In genomic region chr3:10368512-10368911, GRCh38 we compare ENCODE assay signal across 14 cellular contexts. TPM values are rescaled to one million over a fixed set of nuclear protein-coding genes. Genes with fewer than 3 reads are reported as not detected.
DNase-seq lines count a peak whose midpoint lies in the region; ATAC-seq, FAIRE-seq and TF ChIP-seq lines count a peak whose summit lies in the region.
"Had no signal": no experiment of that assay in that cellular context is flagged by ENCODE, and none has a peak within 500 bp of the region (broad histone marks: within the 10 kb centered on the region; RNA-seq: fewer than 3 reads in every experiment).

No MANE protein-coding gene starts in this region.

- H3K79me2 ChIP-seq in HepG2 (ENCODE audit: insufficient read depth, low read length), result no peaks in the 10 kb centered on the region
- H3K79me2 ChIP-seq in K562 (ENCODE audit: control insufficient read depth, insufficient read depth, low read length), result no peaks in the 10 kb centered on the region

- no peak overlapping the region for H3K4me3 ChIP-seq in HepG2 (replicated peaks in 1 of 3; ENCODE audit: insufficient read depth in 1 of 3, low read depth in 2 of 3, low read length in 3 of 3)
- H3K4me3 ChIP-seq in right lobe of liver, result no peak overlapping the region
- H3K4me3 ChIP-seq in HEK293 (ENCODE audit: low read depth, low read length), result no peak overlapping the region
- H3K4me3 ChIP-seq in K562, result no peak overlapping the region

- CTCF ChIA-PET in HepG2 (lab: Yijun Ruan, JAX; ENCODE audit: low intra/inter-chr PET ratio, low total read pairs), result no interaction called here
- CTCF ChIA-PET in HEK293 (lab: Yijun Ruan, JAX), result interaction anchor here (0.7 kb wide), 1 partner anchor 12 kb away, joined by 3 read pairs; no protein-coding TSS in a partner anchor
- CTCF ChIA-PET in K562 (lab: Yijun Ruan, JAX; ENCODE audit: low intra/inter-chr PET ratio), result no interaction called here

- no peak for TF ChIP-seq CTCF in HepG2 (CRISPR knock-in tag; IDR thresholded peaks at IDR 0.05)
- TF ChIP-seq CTCF in right lobe of liver (IDR thresholded peaks at IDR 0.05), result no peak
- TF ChIP-seq CTCF in HEK293 (tag by site-specific recombination; IDR thresholded peaks at IDR 0.05), result no peak
- no peak for TF ChIP-seq CTCF in K562 (IDR thresholded peaks at IDR 0.05 in 2 of 3, conservative IDR thresholded peaks at IDR 0.05 in 1 of 3; ENCODE audit: insufficient read depth in 2 of 3, low read depth in 1 of 3, low read length in 3 of 3)

- BruUV-seq in HepG2 (replicated peaks; lab: Mats Ljungman, UMichigan) (no TSS peak), K562 (replicated peaks; lab: Mats Ljungman, UMichigan) (no TSS peak)

- H3K27ac ChIP-seq in HepG2 (ENCODE audit: extremely low read length, insufficient read depth, low read length) (no peak overlapping the region), right lobe of liver (no peak overlapping the region), HEK293 (ENCODE audit: extremely low read depth, low read depth, low read length) (no peak overlapping the region), K562 (ENCODE audit: extremely low read depth, low read depth, low read length) (no peak overlapping the region)

- no peaks in the 10 kb centered on the region for H3K9me1 ChIP-seq in K562 (ENCODE audit: control insufficient read depth, insufficient read depth, low read length)

- in situ Hi-C loops in HepG2 (cut with HindIII; ENCODE audit: extremely low pct_ligation_motif_present, low pct_unique_long_range_greater_than_20kb) (no loop called here), K562 (cut with MboI) (no loop called here)

- TF ChIP-seq RAD21 in HepG2 (CRISPR knock-in tag; IDR thresholded peaks at IDR 0.05), result no peak
- TF ChIP-seq RAD21 in K562 (CRISPR knock-in tag; conservative IDR thresholded peaks at IDR 0.05 in 1 of 2, IDR thresholded peaks at IDR 0.05 in 1 of 2), result no peak

- H3K27me3 ChIP-seq in HepG2 (ENCODE audit: control insufficient read depth in 1 of 2, insufficient read depth in 2 of 2, low read length in 2 of 2), result no peaks in the 10 kb centered on the region; a peak in 1 of 5 replicates
- H3K27me3 ChIP-seq in right lobe of liver, result no peaks in the 10 kb centered on the region
- H3K27me3 ChIP-seq in K562 (ENCODE audit: control insufficient read depth in 2 of 2, insufficient read depth in 2 of 2, low read length in 2 of 2), result peaks cover 0 to 21% of the 10 kb centered on the region in 2 experiments; a peak in 4 of 5 replicates
- H3K27me3 ChIP-seq: BE2C had no signal

- H3K9me3 ChIP-seq in HepG2 (ENCODE audit: low read length) (no peaks in the 10 kb centered on the region), right lobe of liver (no peaks in the 10 kb centered on the region), HEK293 (ENCODE audit: control insufficient read depth, insufficient read depth, low read depth, low read length) (no peaks in the 10 kb centered on the region), K562 (replicated peaks; ENCODE audit: control insufficient read depth, insufficient read depth, low read depth, low read length) (no peaks in the 10 kb centered on the region)
- H3K9me3 ChIP-seq: BE2C had no signal

- TF ChIP-seq EP300 in HepG2 (IDR thresholded peaks at IDR 0.05; ENCODE audit: low read depth in 2 of 2, low read length in 2 of 2) (no peak), HepG2 (CRISPR knock-in tag; IDR thresholded peaks at IDR 0.05; ENCODE audit: borderline replicate concordance) (no peak), K562 (IDR thresholded peaks at IDR 0.05; ENCODE audit: low read length) (no peak)

- H2AFZ ChIP-seq in HepG2 (ENCODE audit: low read length) (no peak overlapping the region), K562 (ENCODE audit: low read depth, low read length) (no peak overlapping the region)

- H3K9ac ChIP-seq in HepG2 (ENCODE audit: insufficient read depth, low read depth, low read length) (no peak overlapping the region), K562 (ENCODE audit: insufficient read depth in 1 of 2, low read depth in 2 of 2, low read length in 2 of 2) (no peak overlapping the region)

- TF ChIP-seq POLR2A in HepG2 (IDR thresholded peaks at IDR 0.05; ENCODE audit: insufficient read depth in 1 of 2, low read depth in 2 of 2, low read length in 2 of 2) (no peak), right lobe of liver (IDR thresholded peaks at IDR 0.05) (no peak), K562 (conservative IDR thresholded peaks at IDR 0.05) (no peak)

- ATAC-seq in HepG2, result no peak
- ATAC-seq in right lobe of liver, result no peak
- ATAC-seq in K562, result no peak
- no peak for ATAC-seq in HG02798 (IDR thresholded peaks at IDR 0.05; ENCODE audit: poor library complexity, unreplicated experiment)

- intact Hi-C loops in HepG2 (cut with micrococcal nuclease; ENCODE audit: unreplicated experiment), result no loop called here
- intact Hi-C loops in right lobe of liver (cut with DNase I), result no loop called here
- intact Hi-C loops in K562 (cut with micrococcal nuclease), result no loop called here

- no peaks in the 10 kb centered on the region for H4K20me1 ChIP-seq in HepG2 (ENCODE audit: insufficient read depth, low read length)
- peaks cover 7% of the 10 kb centered on the region; the same call in 1 of the 2 replicates for H4K20me1 ChIP-seq in K562 (replicated peaks; ENCODE audit: control insufficient read depth, insufficient read depth, low read length)

- H3K36me3 ChIP-seq in HepG2 (replicated peaks in 1 of 2; ENCODE audit: control insufficient read depth in 1 of 2, insufficient read depth in 2 of 2, low read length in 2 of 2), result no peaks in the 10 kb centered on the region; a peak in 1 of 5 replicates
- H3K36me3 ChIP-seq in right lobe of liver, result peaks cover 0 to 27% (median 13%) of the 10 kb centered on the region in 4 donors
- no peaks in the 10 kb centered on the region for H3K36me3 ChIP-seq in HEK293 (ENCODE audit: control insufficient read depth in 2 of 2, insufficient read depth in 1 of 2, low read length in 2 of 2)
- H3K36me3 ChIP-seq in K562 (ENCODE audit: control insufficient read depth, insufficient read depth, low read length), result no peaks in the 10 kb centered on the region
- H3K36me3 ChIP-seq: BE2C had no signal

- H3K4me2 ChIP-seq in HepG2 (ENCODE audit: low read depth, low read length) (no peak overlapping the region), K562 (ENCODE audit: insufficient read depth, low read length) (no peak overlapping the region)

- FAIRE-seq in HepG2 (lab: Jason Lieb, UNC), result no peak
- FAIRE-seq in K562 (lab: Jason Lieb, UNC), result no peak
- peak; percentile 91 for FAIRE-seq in urothelium cell line (lab: Jason Lieb, UNC)

- 66% methylated on average over 2 of the region's 2 CpGs for WGBS in HepG2 (ENCODE audit: low lambda C conversion rate)
- WGBS in right lobe of liver (ENCODE audit: insufficient coverage, low coverage, low lambda C conversion rate, missing lambda C conversion rate), result 93% methylated on average over 2 of the region's 2 CpGs
- 3% methylated on average over 2 of the region's 2 CpGs for WGBS in K562 (ENCODE audit: insufficient coverage, low coverage, missing lambda C conversion rate)

- POLR2A ChIA-PET in HepG2 (lab: Yijun Ruan, JAX) (no interaction called here), HEK293 (lab: Yijun Ruan, JAX) (no interaction called here), K562 (lab: Yijun Ruan, JAX) (no interaction called here)

- H3K4me1 ChIP-seq in HepG2 (ENCODE audit: insufficient read depth, low read length) (no peaks in the 10 kb centered on the region), right lobe of liver (no peaks in the 10 kb centered on the region), HEK293 (ENCODE audit: control insufficient read depth, insufficient read depth, low read length) (no peaks in the 10 kb centered on the region), K562 (replicated peaks in 1 of 2; ENCODE audit: control insufficient read depth in 2 of 2, insufficient read depth in 2 of 2, low read length in 2 of 2) (peaks cover 8 to 11% of the 10 kb centered on the region in 2 experiments; a peak in 3 of 5 replicates)
- H3K4me1 ChIP-seq: BE2C had no signal

- DNase-seq in HepG2 (ENCODE audit: low spot score) (no peak), right lobe of liver (no peak), K562 (ENCODE audit: extremely low read depth in 1 of 4, low spot score in 3 of 4) (no peak), urothelium cell line (ENCODE audit: low spot score) (no peak), NCI-H2107 (lab: John Stamatoyannopoulos, UW) (no peak)
- DNase-seq: BE2C; CD4-positive, alpha-beta memory T cell; DMS153; DMS79 treated with DMSO at 0.1 percent for 48 hours; GF-D8; GOT3; H9 had no signal

RNA-seq across cellular contexts. Expression of gene SEC13, which starts 47.6 kb away (rescaled TPM):
- total RNA-seq in HepG2 (2016; rRNA removed; fragmentation: Illumina TruSeq; extraction: Trizol), result 391 and 418 TPM in 2 replicates
- total RNA-seq in HepG2 (2016; cell fraction: cytosol; rRNA removed; fragmentation: Illumina TruSeq; extraction: Trizol; ENCODE audit: low read depth), result 232 and 239 TPM in 2 replicates
- total RNA-seq in HepG2 (2016; cell fraction: insoluble cytoplasmic fraction; rRNA removed; fragmentation: Illumina TruSeq; extraction: Trizol), result 366 and 400 TPM in 2 replicates
- total RNA-seq in HepG2 (2016; cell fraction: membrane; rRNA removed; fragmentation: Illumina TruSeq; extraction: Trizol), result 335 TPM in 2 replicates
- 176 and 181 TPM in 2 replicates for total RNA-seq in HepG2 (2016; cell fraction: nucleus; rRNA removed; fragmentation: Illumina TruSeq; extraction: Trizol)
- polyA plus RNA-seq in HepG2 (2011; rRNA removed), result 266 and 288 TPM in 2 replicates
- polyA plus RNA-seq in HepG2 (2011; cell fraction: cytosol; rRNA removed), result 264 and 374 TPM in 2 replicates
- polyA plus RNA-seq in HepG2 (2011; cell fraction: nucleus; rRNA removed), result 204 and 219 TPM in 2 replicates
- polyA plus RNA-seq in HepG2 (2012), result 224 and 231 TPM in 2 replicates
- polyA plus RNA-seq in HepG2 (2016; cell fraction: cytosol; fragmentation: Illumina TruSeq; extraction: Trizol; ENCODE audit: low read depth), result 171 and 195 TPM in 2 replicates
- polyA plus RNA-seq in HepG2 (2016; cell fraction: insoluble cytoplasmic fraction; fragmentation: Illumina TruSeq; extraction: Trizol; ENCODE audit: low read depth), result 327 and 374 TPM in 2 replicates
- polyA plus RNA-seq in HepG2 (2016; cell fraction: membrane; fragmentation: Illumina TruSeq; extraction: Trizol; ENCODE audit: low read depth), result 204 and 212 TPM in 2 replicates
- 222 and 239 TPM in 2 replicates for polyA plus RNA-seq in HepG2 (2016; cell fraction: nucleus; fragmentation: Illumina TruSeq; extraction: Trizol; ENCODE audit: insufficient read depth, low read depth)
- polyA minus RNA-seq in HepG2 (2011; rRNA and poly(A)+ RNA removed; ENCODE audit: low replicate concordance), result 289 and 526 TPM in 2 replicates
- 174 and 198 TPM in 2 replicates for polyA minus RNA-seq in HepG2 (2011; cell fraction: cytosol; rRNA and poly(A)+ RNA removed)
- polyA minus RNA-seq in HepG2 (2011; cell fraction: nucleus; rRNA and poly(A)+ RNA removed), result 192 and 208 TPM in 2 replicates
- total RNA-seq in right lobe of liver, result 10 to 100 TPM; 49.1 to 74.7 (median 64.4) TPM
- 285 and 425 TPM in 2 replicates for total RNA-seq in K562 (2011; cell fraction: chromatin; rRNA removed; ENCODE audit: low replicate concordance)
- 250 and 265 TPM in 2 replicates for total RNA-seq in K562 (2011; cell fraction: nucleolus; rRNA removed)
- total RNA-seq in K562 (2011; cell fraction: nucleoplasm; rRNA removed), result 278 and 337 TPM in 2 replicates
- total RNA-seq in K562 (2014; rRNA removed), result 256 and 318 TPM in 2 replicates
- 124 and 145 TPM in 2 replicates for total RNA-seq in K562 (2014; rRNA removed; fragmentation: Illumina TruSeq; extraction: Trizol)
- total RNA-seq in K562 (2015; rRNA removed; fragmentation: Illumina TruSeq; extraction: Trizol), result 192 and 196 TPM in 2 replicates
- total RNA-seq in K562 (2021), result 199 and 209 TPM in 2 replicates
- 199 and 308 TPM in 2 replicates for polyA plus RNA-seq in K562 (2011; rRNA removed)
- polyA plus RNA-seq in K562 (2011; cell fraction: cytosol; rRNA removed), result 331 and 334 TPM in 2 replicates
- 250 and 306 TPM in 2 replicates for polyA plus RNA-seq in K562 (2011; cell fraction: nucleus; rRNA removed)
- polyA plus RNA-seq in K562 (2012), result 186 and 201 TPM in 2 replicates
- polyA plus RNA-seq in K562 (2014; fragmentation: Illumina TruSeq; extraction: Trizol), result 274 and 284 TPM in 2 replicates
- polyA plus RNA-seq in K562 (2014; fragmentation: Nextera tagmentation; extraction: Ambion mirVana), result 100 to 1,000 TPM in 1 of 2 experiments, 10 to 100 TPM in 1; 71.5 to 116 TPM
- 152 and 181 TPM in 2 replicates for polyA plus RNA-seq in K562 (2014; rRNA removed)
- polyA minus RNA-seq in K562 (2011; rRNA and poly(A)+ RNA removed), result 268 and 286 TPM in 2 replicates
- polyA minus RNA-seq in K562 (2011; cell fraction: cytosol; rRNA and poly(A)+ RNA removed), result 204 and 250 TPM in 2 replicates
- 102 and 172 TPM in 2 replicates for polyA minus RNA-seq in K562 (2011; cell fraction: nucleus; rRNA and poly(A)+ RNA removed)

Comparison
In these comparisons a context has a peak if more than half of its experiments do, and no peak if none do; other contexts are left out.
1. Of the 241 proteins assayed by ChIP-seq in both HepG2 and K562: peak only in HepG2: none; only in K562: EHMT2, ZBTB26 and ZNF407; in both: none; in neither: 235; mixed calls (peak in some experiments, not most) for 3.